8 cellular contexts compared by ENCODE assay signal in the genomic region with DNA sequence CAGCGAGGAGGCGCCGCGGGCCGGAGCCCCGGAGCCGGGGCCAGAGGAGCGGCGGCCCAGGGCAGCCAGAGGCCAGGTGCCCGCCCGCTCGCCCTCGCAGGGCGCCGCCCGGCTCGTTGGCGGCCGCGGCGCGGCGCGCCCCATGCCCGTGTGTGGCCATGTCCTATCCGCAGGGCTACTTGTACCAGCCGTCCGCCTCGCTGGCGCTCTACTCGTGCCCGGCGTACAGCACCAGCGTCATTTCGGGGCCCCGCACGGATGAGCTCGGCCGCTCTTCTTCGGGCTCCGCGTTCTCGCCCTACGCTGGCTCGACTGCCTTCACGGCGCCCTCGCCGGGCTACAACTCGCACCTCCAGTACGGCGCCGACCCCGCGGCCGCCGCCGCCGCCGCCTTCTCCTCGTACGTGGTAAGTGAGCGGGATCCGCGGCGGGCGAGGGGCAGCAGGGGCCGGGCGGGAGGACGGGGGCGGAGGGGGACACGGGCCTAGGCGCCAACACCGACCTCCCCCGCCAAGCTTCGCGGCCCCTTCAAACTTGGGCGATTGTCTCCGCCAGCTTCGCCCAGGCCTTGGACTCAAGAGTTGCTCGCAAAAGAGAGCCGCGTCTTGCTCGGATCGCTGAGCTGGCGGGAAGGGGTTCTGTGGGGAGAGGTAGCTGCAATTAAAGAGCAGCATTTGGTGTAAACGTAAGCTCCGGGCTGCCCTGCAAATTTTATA. TPM values are rescaled to one million over a fixed set of nuclear protein-coding genes. Genes with fewer than 3 reads are reported as not detected.
DNase-seq lines count a peak whose midpoint lies in the region; ATAC-seq and TF ChIP-seq lines count a peak whose summit lies in the region.

No MANE protein-coding gene starts in this region.

- H3K4me1 Mint-ChIP-seq in H9 = peaks cover 45 to 54% of the 10 kb centered on the region in 2 experiments
- peaks cover 29% of the 10 kb centered on the region for H3K4me1 Mint-ChIP-seq in T-helper 1 cell treated with Interleukin-12 subunit alpha and Interleukin-12 subunit beta and Interleukin-4 antibody, amounts not matched to agents 30 μg/mL and 1 μg/mL, for 36 hours (ENCODE audit: low read depth)
- peaks cover 41% of the 10 kb centered on the region for H3K4me1 Mint-ChIP-seq in osteocyte (ENCODE audit: unreplicated experiment)

- H3K4ac ChIP-seq in H9 (ENCODE audit: low read depth, low read length) = no peak overlapping the region

- H3K56ac ChIP-seq in H9 (ENCODE audit: insufficient read length, low read depth, low read length) = no peak overlapping the region

- intact Hi-C loops in esophagus squamous epithelium (cut with DNase I) = loop anchor here (5.0 kb wide), 2 partner anchors 284 to 644 kb away; a partner anchor contains a TSS

- no peak overlapping the region for H2BK20ac ChIP-seq in H9 (ENCODE audit: low read depth, low read length, poor library complexity, severe bottlenecking)

- H3K4me3 Mint-ChIP-seq in H9 (peak overlapping the region; percentile 55 to 79), osteocyte (ENCODE audit: unreplicated experiment) (peak overlapping the region; percentile 95)
- H3K4me3 Mint-ChIP-seq in T-helper 1 cell treated with Interleukin-12 subunit alpha and Interleukin-12 subunit beta and Interleukin-4 antibody, amounts not matched to agents 30 μg/mL and 1 μg/mL, for 36 hours = peak overlapping the region; percentile 31

- no peak overlapping the region for H2BK15ac ChIP-seq in H9 (ENCODE audit: low read depth, low read length)

- H4K5ac ChIP-seq in H9 (ENCODE audit: insufficient read length, low read depth, low read length) = no peak overlapping the region

- H3K79me2 ChIP-seq in H9 (ENCODE audit: insufficient read depth, low read length) = no peaks in the 10 kb centered on the region

- H3K9me3 ChIP-seq in BLaER1 = peaks cover 15% of the 10 kb centered on the region
- no peaks in the 10 kb centered on the region for H3K9me3 ChIP-seq in H9 (ENCODE audit: control insufficient read depth, low read depth, low read length)
- no peaks in the 10 kb centered on the region for H3K9me3 ChIP-seq in esophagus squamous epithelium

- no peak overlapping the region for H2AFZ ChIP-seq in H9 (ENCODE audit: low read length)

- H2BK12ac ChIP-seq in H9 (ENCODE audit: insufficient read length, low read depth, low read length) = no peak overlapping the region

- ATAC-seq in GM18867 (IDR thresholded peaks at IDR 0.05; ENCODE audit: unreplicated experiment) (no peak), GM18909 (IDR thresholded peaks at IDR 0.05; ENCODE audit: poor library complexity, unreplicated experiment) (no peak)

- no peak overlapping the region for H2BK5ac ChIP-seq in H9 (ENCODE audit: insufficient read length, low read length)

- no peak for TF ChIP-seq CTCF in H9 (conservative IDR thresholded peaks at IDR 0.05)
- no peak for TF ChIP-seq CTCF in esophagus squamous epithelium (IDR thresholded peaks at IDR 0.05)
- TF ChIP-seq CTCF in osteocyte (IDR thresholded peaks at IDR 0.05) = no peak

- H3K14ac ChIP-seq in H9 (ENCODE audit: insufficient read depth, low read length) = no peak overlapping the region

- no CpG with 5 or more reads among the region's 88 CpGs for WGBS in H9 (ENCODE audit: extremely low coverage, insufficient read length, low lambda C conversion rate)
- WGBS in esophagus squamous epithelium, 2 donors = 0 to 13% methylated on average over 13 to 16 of the region's 88 CpGs

- no peak overlapping the region for H3K27ac ChIP-seq in BLaER1
- no peak overlapping the region for H3K27ac ChIP-seq in H9 (ENCODE audit: insufficient read length, low read depth, low read length)
- peak overlapping the region; percentile 91 to 94 (median 92) for H3K27ac ChIP-seq in esophagus squamous epithelium

- peak overlapping the region; percentile 100 for H3K4me2 ChIP-seq in BLaER1
- H3K4me2 ChIP-seq in H9 (ENCODE audit: insufficient read depth, insufficient read length, low read length) = peak overlapping the region; percentile 78

- H4K8ac ChIP-seq in H9 (replicated peaks; ENCODE audit: insufficient read length, low read depth, low read length) = no peak overlapping the region

- H3K36me3 ChIP-seq in BLaER1 = no peaks in the 10 kb centered on the region
- peaks cover 0 to 12% (median 0%) of the 10 kb centered on the region in 3 donors for H3K36me3 ChIP-seq in esophagus squamous epithelium

- peaks cover 36% of the 10 kb centered on the region for H3K23me2 ChIP-seq in H9 (ENCODE audit: insufficient read length, low read depth, low read length, poor library complexity, severe bottlenecking)

- H3K79me1 ChIP-seq in H9 (ENCODE audit: insufficient read depth, low read depth, low read length, poor library complexity, severe bottlenecking) = no peaks in the 10 kb centered on the region

- no peak overlapping the region for H3K23ac ChIP-seq in H9 (ENCODE audit: insufficient read length, low read depth, low read length)

- H2AK5ac ChIP-seq in H9 (ENCODE audit: insufficient read length, low read length) = no peak overlapping the region

- H4K91ac ChIP-seq in H9 (ENCODE audit: insufficient read length, low read depth, low read length) = no peak overlapping the region

- no peak overlapping the region for H2BK120ac ChIP-seq in H9 (ENCODE audit: low read depth, low read length, poor library complexity, severe bottlenecking)

- H3K4me3 ChIP-seq in BLaER1 (peak overlapping the region; percentile 86), esophagus squamous epithelium (peak overlapping the region; percentile 52 to 79 (median 68))

- H3K36me3 Mint-ChIP-seq in H9 (ENCODE audit: insufficient read depth in 1 of 3, low read depth in 3 of 3) (no peaks in the 10 kb centered on the region; a peak in 2 of 7 replicates), osteocyte (ENCODE audit: unreplicated experiment) (peaks cover 18% of the 10 kb centered on the region)
- peaks cover 11% of the 10 kb centered on the region for H3K36me3 Mint-ChIP-seq in T-helper 1 cell treated with Interleukin-12 subunit alpha and Interleukin-12 subunit beta and Interleukin-4 antibody, amounts not matched to agents 30 μg/mL and 1 μg/mL, for 36 hours (ENCODE audit: low read depth)

- H3K27me3 Mint-ChIP-seq in H9 (ENCODE audit: low read depth) (peaks cover 87% of the 10 kb centered on the region), osteocyte (ENCODE audit: unreplicated experiment) (peaks cover 34% of the 10 kb centered on the region)
- peaks cover 79% of the 10 kb centered on the region for H3K27me3 Mint-ChIP-seq in T-helper 1 cell treated with Interleukin-12 subunit alpha and Interleukin-12 subunit beta and Interleukin-4 antibody, amounts not matched to agents 30 μg/mL and 1 μg/mL, for 36 hours (ENCODE audit: low read depth)

- H3K4me1 ChIP-seq in BLaER1 (peaks cover 34% of the 10 kb centered on the region), H9 (ENCODE audit: insufficient read depth, low read length) (no peaks in the 10 kb centered on the region), esophagus squamous epithelium (peaks cover 7 to 92% (median 17%) of the 10 kb centered on the region in 3 donors)

- H3K9me3 Mint-ChIP-seq in H9 (peaks cover 0 to 3% of the 10 kb centered on the region in 2 experiments; a peak in 4 of 5 replicates), osteocyte (ENCODE audit: unreplicated experiment) (no peaks in the 10 kb centered on the region)
- H3K9me3 Mint-ChIP-seq in T-helper 1 cell treated with Interleukin-12 subunit alpha and Interleukin-12 subunit beta and Interleukin-4 antibody, amounts not matched to agents 30 μg/mL and 1 μg/mL, for 36 hours = peaks cover 9% of the 10 kb centered on the region

- H3K9ac ChIP-seq in BLaER1 (peak overlapping the region; percentile 50; the same call in 1 of the 2 replicates), H9 (ENCODE audit: extremely low read depth, insufficient read length, low read length) (no peak overlapping the region)

- no peak for TF ChIP-seq POLR2A in esophagus squamous epithelium (IDR thresholded peaks at IDR 0.05)

- no peak overlapping the region for H3T11ph ChIP-seq in H9 (ENCODE audit: low read length)

- H3K27me3 ChIP-seq in BLaER1 (peaks cover 86% of the 10 kb centered on the region), H9 (ENCODE audit: insufficient read depth, low read length) (peaks cover 52% of the 10 kb centered on the region), esophagus squamous epithelium (peaks cover 0 to 94% (median 31%) of the 10 kb centered on the region in 4 donors)

- DNase-seq in H9 (peak; percentile 50), esophagus squamous epithelium (lab: John Stamatoyannopoulos, UW) (no peak), osteocyte (ENCODE audit: extremely low spot score, unreplicated experiment) (peak; percentile 86), NCI-H187 treated with DMSO at 0.1 percent for 48 hours (lab: John Stamatoyannopoulos, UW) (no peak)

- H4K20me1 ChIP-seq in BLaER1 = peaks cover 67% of the 10 kb centered on the region
- no peaks in the 10 kb centered on the region for H4K20me1 ChIP-seq in H9 (ENCODE audit: control insufficient read depth, insufficient read depth, insufficient read length)

- H3K27ac Mint-ChIP-seq in H9 = no peak overlapping the region
- H3K27ac Mint-ChIP-seq in T-helper 1 cell treated with Interleukin-12 subunit alpha and Interleukin-12 subunit beta and Interleukin-4 antibody, amounts not matched to agents 30 μg/mL and 1 μg/mL, for 36 hours = peak overlapping the region; percentile 75
- H3K27ac Mint-ChIP-seq in osteocyte (ENCODE audit: unreplicated experiment) = peak overlapping the region; percentile 85

- H3K18ac ChIP-seq in H9 (ENCODE audit: insufficient read length, low read depth, low read length) = no peak overlapping the region

RNA-seq across cellular contexts. Expression of a gene that starts 0.5 kb away (rescaled TPM):
- total RNA-seq in H9 (2021) = 0.26 and 0.59 TPM in 2 replicates
- total RNA-seq in esophagus squamous epithelium = 10 to 100 TPM; 11.9 to 23.5 (median 14.0) TPM
- 3.6 and 4.3 TPM in 2 replicates for total RNA-seq in osteocyte

Comparison
In these comparisons a context has a peak if more than half of its experiments do, and no peak if none do; other contexts are left out.
1. H3K27ac ChIP-seq: peak in esophagus squamous epithelium (4 of 4); none in BLaER1 (single experiment) and H9 (single experiment).
2. DNase-seq: peak in H9 (single experiment) and osteocyte (single experiment); none in esophagus squamous epithelium (single experiment) and NCI-H187 treated with DMSO at 0.1 percent for 48 hours (single experiment).
3. H3K27ac Mint-ChIP-seq: peak in T-helper 1 cell treated with Interleukin-12 subunit alpha and Interleukin-12 subunit beta and Interleukin-4 antibody, amounts not matched to agents 30 μg/mL and 1 μg/mL, for 36 hours (single experiment) and osteocyte (single experiment); none in H9 (0 of 3).
4. H3K4me3 Mint-ChIP-seq: peak in every context shown above with its lines; median percentile 95 in osteocyte; 67 in H9; 31 in T-helper 1 cell treated with Interleukin-12 subunit alpha and Interleukin-12 subunit beta and Interleukin-4 antibody, amounts not matched to agents 30 μg/mL and 1 μg/mL, for 36 hours.